In genomic region chr5:115423541-115423940, GRCh38 we compare ENCODE assay signal across 10 cellular contexts.
A peak's percentile ranks its signal among the peaks of the same experiment; 100 is the strongest.
DNase-seq lines count a peak whose midpoint lies in the region; ATAC-seq and TF ChIP-seq lines count a peak whose summit lies in the region.
"Had no signal": no experiment of that assay in that cellular context is flagged by ENCODE, and none has a peak within 500 bp of the region (broad histone marks: within the 10 kb centered on the region; RNA-seq: fewer than 3 reads in every experiment).

No MANE protein-coding gene starts in this region.

- no peak overlapping the region for H3K27ac Mint-ChIP-seq in chondrocyte (ENCODE audit: unreplicated experiment)
- H3K27ac Mint-ChIP-seq in CD14-positive monocyte = no peak overlapping the region
- no peak overlapping the region for H3K27ac Mint-ChIP-seq in stimulated activated effector memory CD8-positive, alpha-beta T cell treated with anti-CD3 and anti-CD28 coated beads, Interleukin-12 subunit alpha, Interleukin-12 subunit beta, amount 100 ng/mL, for 72 hours
- H3K27ac Mint-ChIP-seq: WTC11 had no signal

- no peaks in the 10 kb centered on the region for H3K79me1 ChIP-seq in IMR-90 (ENCODE audit: low read depth in 1 of 2, low read length in 2 of 2)

- H2BK120ac ChIP-seq in IMR-90 (ENCODE audit: low read depth, low read length) = no peak overlapping the region; the same call in 1 of the 2 replicates

- H3K27ac ChIP-seq in IMR-90 (ENCODE audit: insufficient read depth, low read length) (no peak overlapping the region), layer of hippocampus (ENCODE audit: low read depth, low read length) (peak overlapping the region; percentile 58)

- intact Hi-C loops in IMR-90 (cut with micrococcal nuclease) = no loop called here
- intact Hi-C loops in CD14-positive monocyte (cut with micrococcal nuclease) = no loop called here

- no peak overlapping the region for H2AK5ac ChIP-seq in IMR-90 (ENCODE audit: low read depth, low read length)

- no peak overlapping the region for H4K91ac ChIP-seq in IMR-90 (ENCODE audit: insufficient read depth, low read depth, low read length)

- H2AFZ ChIP-seq in IMR-90 (replicated peaks; ENCODE audit: low read length, poor library complexity) = no peak overlapping the region

- no peak overlapping the region for H3K14ac ChIP-seq in IMR-90 (replicated peaks; ENCODE audit: low read depth, low read length)

- peaks cover 8% of the 10 kb centered on the region; the same call in 1 of the 2 replicates for H3K9me1 ChIP-seq in IMR-90 (ENCODE audit: insufficient read depth, low read length)

- CTCF ChIA-PET in IMR-90 (lab: Yijun Ruan, JAX) = interaction anchor here (0.6 to 1.1 kb wide), 3 partner anchors 9 to 29 kb away, joined by 3 read pairs; no protein-coding TSS in a partner anchor

- peak overlapping the region; percentile 35; the same call in 1 of the 2 replicates for H2BK20ac ChIP-seq in IMR-90 (ENCODE audit: low read depth, low read length)

- H3K4ac ChIP-seq in IMR-90 (ENCODE audit: low read depth, low read length) = peak overlapping the region; percentile 24

- H2BK5ac ChIP-seq in IMR-90 (ENCODE audit: low read depth, low read length, poor library complexity, severe bottlenecking) = no peak overlapping the region

- no peaks in the 10 kb centered on the region for H3K9me3 ChIP-seq in IMR-90 (ENCODE audit: control insufficient read depth, insufficient read depth, low read length)
- no peaks in the 10 kb centered on the region for H3K9me3 ChIP-seq in skeletal muscle satellite cell (replicated peaks; ENCODE audit: low read length)

- no peak overlapping the region for H3K56ac ChIP-seq in IMR-90 (ENCODE audit: extremely low read depth, insufficient read depth, low read length)

- H3K27me3 ChIP-seq in IMR-90 (ENCODE audit: control insufficient read depth, insufficient read depth, low read length) (no peaks in the 10 kb centered on the region), layer of hippocampus (ENCODE audit: control insufficient read depth, insufficient read depth, low read length) (no peaks in the 10 kb centered on the region), skeletal muscle satellite cell (ENCODE audit: control insufficient read depth, insufficient read depth, low read length) (no peaks in the 10 kb centered on the region)

- DNase-seq in IMR-90 = no peak
- DNase-seq in chondrocyte (ENCODE audit: low spot score) = peak; percentile 59
- DNase-seq in CD14-positive monocyte (ENCODE audit: low spot score) = no peak
- DNase-seq in retina = no peak
- DNase-seq in stimulated activated effector memory CD8-positive, alpha-beta T cell treated with anti-CD3 and anti-CD28 coated beads, Interleukin-12 subunit alpha, Interleukin-12 subunit beta, amount 100 ng/mL, for 72 hours (ENCODE audit: low spot score in 2 of 2) = no peak
- DNase-seq: central memory CD4-positive, alpha-beta T cell had no signal

- no peak overlapping the region for H4K5ac ChIP-seq in IMR-90 (ENCODE audit: low read depth, low read length)

- no peak for TF ChIP-seq POLR2A in IMR-90 (IDR thresholded peaks at IDR 0.05; ENCODE audit: low read depth, low read length)

- H3K4me3 Mint-ChIP-seq in chondrocyte (ENCODE audit: unreplicated experiment) = no peak overlapping the region
- no peak overlapping the region for H3K4me3 Mint-ChIP-seq in CD14-positive monocyte
- no peak overlapping the region for H3K4me3 Mint-ChIP-seq in stimulated activated effector memory CD8-positive, alpha-beta T cell treated with anti-CD3 and anti-CD28 coated beads, Interleukin-12 subunit alpha, Interleukin-12 subunit beta, amount 100 ng/mL, for 72 hours
- H3K4me3 Mint-ChIP-seq: WTC11 had no signal

- H3K9me3 Mint-ChIP-seq in chondrocyte (ENCODE audit: low read depth) (no peaks in the 10 kb centered on the region), CD14-positive monocyte (peaks cover 0 to 7% (median 0%) of the 10 kb centered on the region in 7 donors)
- no peaks in the 10 kb centered on the region for H3K9me3 Mint-ChIP-seq in stimulated activated effector memory CD8-positive, alpha-beta T cell treated with anti-CD3 and anti-CD28 coated beads, Interleukin-12 subunit alpha, Interleukin-12 subunit beta, amount 100 ng/mL, for 72 hours
- H3K9me3 Mint-ChIP-seq: WTC11 had no signal

- H3K9ac ChIP-seq in IMR-90 (ENCODE audit: low read depth, low read length) (no peak overlapping the region), skeletal muscle satellite cell (ENCODE audit: low read depth, low read length) (no peak overlapping the region)

- H4K8ac ChIP-seq in IMR-90 (ENCODE audit: low read depth in 2 of 2, low read length in 2 of 2) = no peak overlapping the region

- no peak overlapping the region for H3K4me2 ChIP-seq in IMR-90 (ENCODE audit: low read depth, low read length)
- peak overlapping the region; percentile 17 for H3K4me2 ChIP-seq in skeletal muscle satellite cell (ENCODE audit: low read length)

- TF ChIP-seq CTCF in IMR-90 (conservative IDR thresholded peaks at IDR 0.05; ENCODE audit: low read depth, low read length) (no peak), chondrocyte (IDR thresholded peaks at IDR 0.05) (no peak), CD14-positive monocyte (IDR thresholded peaks at IDR 0.05) (no peak)

- H3K18ac ChIP-seq in IMR-90 (ENCODE audit: low read depth, low read length) = no peak overlapping the region

- H3K27me3 Mint-ChIP-seq in chondrocyte (ENCODE audit: low read depth) (no peaks in the 10 kb centered on the region), CD14-positive monocyte (ENCODE audit: low read depth in 3 of 3) (peaks cover 0 to 10% (median 9%) of the 10 kb centered on the region in 3 donors)

- H3K4me1 Mint-ChIP-seq in chondrocyte (ENCODE audit: low read depth) = peaks cover 29% of the 10 kb centered on the region
- H3K4me1 Mint-ChIP-seq in CD14-positive monocyte = peaks cover 8% of the 10 kb centered on the region
- no peaks in the 10 kb centered on the region for H3K4me1 Mint-ChIP-seq in stimulated activated effector memory CD8-positive, alpha-beta T cell treated with anti-CD3 and anti-CD28 coated beads, Interleukin-12 subunit alpha, Interleukin-12 subunit beta, amount 100 ng/mL, for 72 hours

- H2BK15ac ChIP-seq in IMR-90 (ENCODE audit: low read depth, low read length) = no peak overlapping the region; the same call in 2 of the 3 replicates

- H3K36me3 ChIP-seq in IMR-90 (ENCODE audit: control insufficient read depth, insufficient read depth, low read length) (no peaks in the 10 kb centered on the region), skeletal muscle satellite cell (ENCODE audit: insufficient read depth, low read length) (no peaks in the 10 kb centered on the region)

- H3K4me3 ChIP-seq in IMR-90 (ENCODE audit: insufficient read depth, low read depth, low read length) (no peak overlapping the region), skeletal muscle satellite cell (ENCODE audit: low read length) (no peak overlapping the region)

- H3K36me3 Mint-ChIP-seq in chondrocyte (ENCODE audit: low read depth) (no peaks in the 10 kb centered on the region), CD14-positive monocyte (no peaks in the 10 kb centered on the region)
- no peaks in the 10 kb centered on the region for H3K36me3 Mint-ChIP-seq in stimulated activated effector memory CD8-positive, alpha-beta T cell treated with anti-CD3 and anti-CD28 coated beads, Interleukin-12 subunit alpha, Interleukin-12 subunit beta, amount 100 ng/mL, for 72 hours
- H3K36me3 Mint-ChIP-seq: WTC11 had no signal

- WGBS in IMR-90 (ENCODE audit: extremely low coverage in 2 of 2, insufficient read length in 1 of 2), 2 experiments = 88% methylated on average over 1 of the region's 5 CpGs; no CpG with 5 or more reads in 1 of the 2 experiments

- POLR2A ChIA-PET in IMR-90 (lab: Charles Lee; ENCODE audit: unreplicated experiment) = no interaction called here

- peak overlapping the region; percentile 7 for H2AK9ac ChIP-seq in IMR-90 (replicated peaks; ENCODE audit: low read depth, low read length, poor library complexity)

- no peak overlapping the region for H3K23ac ChIP-seq in IMR-90 (ENCODE audit: low read depth, low read length)

- peaks cover 10% of the 10 kb centered on the region for H3K4me1 ChIP-seq in IMR-90 (ENCODE audit: control insufficient read depth, insufficient read depth, low read length)
- peaks cover 41% of the 10 kb centered on the region for H3K4me1 ChIP-seq in skeletal muscle satellite cell (ENCODE audit: control insufficient read depth, insufficient read depth, low read length)

- H4K20me1 ChIP-seq in IMR-90 (ENCODE audit: insufficient read depth, low read length) = no peaks in the 10 kb centered on the region

- dilution Hi-C loops in IMR-90 (cut with HindIII; ENCODE audit: low sequenced_read_pairs, unreplicated experiment) = no loop called here

- no peak for TF ChIP-seq RAD21 in IMR-90 (IDR thresholded peaks at IDR 0.05; ENCODE audit: low read length)

- in situ Hi-C loops in IMR-90 (cut with MboI; ENCODE audit: low sequenced_read_pairs) = no loop called here

- ATAC-seq in IMR-90 (ENCODE audit: low read depth) = no peak
- no peak for ATAC-seq in stimulated activated effector memory CD8-positive, alpha-beta T cell treated with anti-CD3 and anti-CD28 coated beads, Interleukin-12 subunit alpha, Interleukin-12 subunit beta, amount 100 ng/mL, for 72 hours
- ATAC-seq in GM21576 (IDR thresholded peaks at IDR 0.05; ENCODE audit: unreplicated experiment) = no peak
- ATAC-seq: WTC11 had no signal

- no TSS peak for BruUV-seq in IMR-90 (replicated peaks; lab: Mats Ljungman, UMichigan)

TF ChIP-seq in IMR-90, 13 proteins besides CTCF, POLR2A, EP300 and RAD21 (continues in another document):
- TF ChIP-seq NFE2L2 (IDR thresholded peaks at IDR 0.05; ENCODE audit: low read depth, low read length) = no peak
- no peak for TF ChIP-seq FOS (IDR thresholded peaks at IDR 0.05; ENCODE audit: low read depth, low read length)
- TF ChIP-seq USF2 (IDR thresholded peaks at IDR 0.05; ENCODE audit: low read depth, low read length) = no peak
- TF ChIP-seq RFX5 (IDR thresholded peaks at IDR 0.05; ENCODE audit: low read depth, low read length) = no peak
- no peak for TF ChIP-seq MAZ (IDR thresholded peaks at IDR 0.05; ENCODE audit: borderline replicate concordance, low read depth, low read length)
- no peak for TF ChIP-seq CEBPB (IDR thresholded peaks at IDR 0.05; ENCODE audit: low read depth, low read length)
- no peak for TF ChIP-seq SMC3 (IDR thresholded peaks at IDR 0.05; ENCODE audit: low read depth, low read length)
- TF ChIP-seq BHLHE40 (IDR thresholded peaks at IDR 0.05; ENCODE audit: low read depth, low read length) = no peak
- TF ChIP-seq RCOR1 (IDR thresholded peaks at IDR 0.05; ENCODE audit: insufficient replicate concordance, low read length) = no peak
